Comparison of ENCODE assay signal across 40 cellular contexts in genomic region chr2:113039158-113039557, GRCh38. TPM values are rescaled to one million over a fixed set of nuclear protein-coding genes. Genes with fewer than 3 reads are reported as not detected.
"Had no signal": no experiment of that assay in that cellular context is flagged by ENCODE, and none has a peak within 500 bp of the region (broad histone marks: within the 10 kb centered on the region; RNA-seq: fewer than 3 reads in every experiment).

No MANE protein-coding gene starts in this region.

- H3K27ac Mint-ChIP-seq: activated CD4-positive, alpha-beta memory T cell treated with anti-CD3 and anti-CD28 coated beads, Interleukin-2, amount 10 ng/mL, durations not matched to agents 7 days and 5 days; activated CD4-positive, alpha-beta T cell treated with anti-CD3 and anti-CD28 coated beads for 36 hours; activated CD4-positive, alpha-beta T cell treated with anti-CD3 and anti-CD28 coated beads, Interleukin-2, amount 10 ng/mL, durations not matched to agents 7 days and 5 days; activated naive CD8-positive, alpha-beta T cell; activated T-cell treated with anti-CD3 and anti-CD28 coated beads, Interleukin-2, amount 50 U/mL, for 24 hours; activated T-cell treated with anti-CD3 and anti-CD28 coated beads, Interleukin-2, amount 50 U/mL, for 72 hours; activated T-helper 17 cell treated with anti-CD3 and anti-CD28 coated beads, Interleukin-2, amount 50 U/mL, for 72 hours; dendritic cell treated with granulocyte-macrophage colony-stimulating factor and Interleukin-4, amounts not matched to agents 40 ng/mL and 50 ng/mL, for 4 days; T-helper 17 cell; T-helper 2 cell treated with Interferon-gamma antibody and Interleukin-4, amounts not matched to agents 5 μg/mL and 100 μg/mL, for 36 hours had no signal

- FAIRE-seq: astrocyte had no signal

- ATAC-seq: activated CD4-positive, alpha-beta T cell treated with anti-CD3 and anti-CD28 coated beads for 36 hours; activated T-cell treated with anti-CD3 and anti-CD28 coated beads, Interleukin-2, amount 50 U/mL, for 72 hours; activated T-helper 17 cell treated with anti-CD3 and anti-CD28 coated beads, Interleukin-2, amount 50 U/mL, for 72 hours; gastroesophageal sphincter; T-helper 17 cell had no signal

- H3K4me3 Mint-ChIP-seq: activated CD4-positive, alpha-beta memory T cell treated with anti-CD3 and anti-CD28 coated beads, Interleukin-2, amount 10 ng/mL, durations not matched to agents 7 days and 5 days; activated CD4-positive, alpha-beta T cell treated with anti-CD3 and anti-CD28 coated beads for 36 hours; activated CD4-positive, alpha-beta T cell treated with anti-CD3 and anti-CD28 coated beads, Interleukin-2, amount 10 ng/mL, durations not matched to agents 7 days and 5 days; activated naive CD8-positive, alpha-beta T cell; activated T-cell treated with anti-CD3 and anti-CD28 coated beads, Interleukin-2, amount 50 U/mL, for 24 hours; activated T-cell treated with anti-CD3 and anti-CD28 coated beads, Interleukin-2, amount 50 U/mL, for 72 hours; activated T-helper 17 cell treated with anti-CD3 and anti-CD28 coated beads, Interleukin-2, amount 50 U/mL, for 72 hours; dendritic cell treated with granulocyte-macrophage colony-stimulating factor and Interleukin-4, amounts not matched to agents 40 ng/mL and 50 ng/mL, for 4 days; T-helper 17 cell; T-helper 2 cell treated with Interferon-gamma antibody and Interleukin-4, amounts not matched to agents 5 μg/mL and 100 μg/mL, for 36 hours had no signal

- H3K4me3 ChIP-seq: breast epithelium, cardiac muscle cell, coronary artery, dorsolateral prefrontal cortex, esophagus squamous epithelium, gastroesophageal sphincter had no signal

- H3K27me3 Mint-ChIP-seq: activated CD4-positive, alpha-beta T cell treated with anti-CD3 and anti-CD28 coated beads for 36 hours; activated naive CD8-positive, alpha-beta T cell; activated T-cell treated with anti-CD3 and anti-CD28 coated beads, Interleukin-2, amount 50 U/mL, for 24 hours; activated T-helper 17 cell treated with anti-CD3 and anti-CD28 coated beads, Interleukin-2, amount 50 U/mL, for 72 hours had no signal

- H3K9me3 ChIP-seq: breast epithelium, esophagus squamous epithelium, gastroesophageal sphincter had no signal

- H3K4me1 Mint-ChIP-seq: activated CD4-positive, alpha-beta memory T cell treated with anti-CD3 and anti-CD28 coated beads, Interleukin-2, amount 10 ng/mL, durations not matched to agents 7 days and 5 days; activated CD4-positive, alpha-beta T cell treated with anti-CD3 and anti-CD28 coated beads for 36 hours; activated CD4-positive, alpha-beta T cell treated with anti-CD3 and anti-CD28 coated beads, Interleukin-2, amount 10 ng/mL, durations not matched to agents 7 days and 5 days; activated T-helper 17 cell treated with anti-CD3 and anti-CD28 coated beads, Interleukin-2, amount 50 U/mL, for 72 hours had no signal

- H3K4me1 ChIP-seq: breast epithelium, esophagus squamous epithelium, gastroesophageal sphincter had no signal

- H3K27me3 ChIP-seq: breast epithelium, cardiac muscle cell, dorsolateral prefrontal cortex, esophagus squamous epithelium had no signal

- H3K9me3 Mint-ChIP-seq: activated CD4-positive, alpha-beta memory T cell treated with anti-CD3 and anti-CD28 coated beads, Interleukin-2, amount 10 ng/mL, durations not matched to agents 7 days and 5 days; activated CD4-positive, alpha-beta T cell treated with anti-CD3 and anti-CD28 coated beads, Interleukin-2, amount 10 ng/mL, durations not matched to agents 7 days and 5 days; activated T-cell treated with anti-CD3 and anti-CD28 coated beads, Interleukin-2, amount 50 U/mL, for 24 hours; activated T-cell treated with anti-CD3 and anti-CD28 coated beads, Interleukin-2, amount 50 U/mL, for 72 hours; activated T-helper 17 cell treated with anti-CD3 and anti-CD28 coated beads, Interleukin-2, amount 50 U/mL, for 72 hours; dendritic cell treated with granulocyte-macrophage colony-stimulating factor and Interleukin-4, amounts not matched to agents 40 ng/mL and 50 ng/mL, for 4 days; T-helper 2 cell treated with Interferon-gamma antibody and Interleukin-4, amounts not matched to agents 5 μg/mL and 100 μg/mL, for 36 hours had no signal

- H3K36me3 ChIP-seq: breast epithelium, cardiac muscle cell, esophagus squamous epithelium, gastroesophageal sphincter, WERI-Rb-1 had no signal

- DNase-seq: activated CD4-positive, alpha-beta memory T cell treated with anti-CD3 and anti-CD28 coated beads, Interleukin-2, amount 10 ng/mL, durations not matched to agents 7 days and 5 days; activated CD4-positive, alpha-beta T cell treated with anti-CD3 and anti-CD28 coated beads for 36 hours; activated CD4-positive, alpha-beta T cell treated with anti-CD3 and anti-CD28 coated beads, Interleukin-2, amount 10 ng/mL, durations not matched to agents 7 days and 5 days; activated CD4-positive, alpha-beta T cell treated with anti-CD3 and anti-CD28 coated beads, Interleukin-2, amount 50 U/mL, for 4 hours; activated CD4-positive, CD25-positive, alpha-beta regulatory T cell; activated CD4-positive, CD25-positive, alpha-beta regulatory T cell treated with anti-CD3 and anti-CD28 coated beads, Interleukin-2, amount 50 U/mL, for 72 hours; activated CD8-positive, alpha-beta memory T cell treated with anti-CD3 and anti-CD28 coated beads, Interleukin-2, amount 50 U/mL, for 48 hours; activated effector memory CD4-positive, alpha-beta T cell treated with Interleukin-2 at 50 U/mL for 16 hours; activated gamma-delta T cell treated with Interleukin-2 at 50 U/mL for 16 hours; activated naive CD4-positive, alpha-beta T cell treated with anti-CD3 and anti-CD28 coated beads, Interleukin-2, amount 50 U/mL, for 16 hours; activated naive CD4-positive, alpha-beta T cell treated with Interleukin-2 at 50 U/mL for 16 hours; activated T-cell treated with anti-CD3 and anti-CD28 coated beads for 4 hours; activated T-cell treated with anti-CD3 and anti-CD28 coated beads, Interleukin-2, amount 50 U/mL, for 24 hours; activated T-cell treated with anti-CD3 and anti-CD28 coated beads, Interleukin-2, amount 50 U/mL, for 72 hours; amniotic stem cell; anterior cingulate cortex; central memory CD4-positive, alpha-beta T cell; cerebellar nuclear complex; dorsolateral prefrontal cortex; effector memory CD4-positive, alpha-beta T cell; erythroblast; esophagus squamous epithelium; foreskin melanocyte; T-helper 1 cell; T-helper 17 cell; T1000; WERI-Rb-1 had no signal

- H3K27ac ChIP-seq: breast epithelium, cardiac muscle cell, coronary artery, dorsolateral prefrontal cortex, esophagus squamous epithelium, gastroesophageal sphincter, WERI-Rb-1 had no signal

- H3K36me3 Mint-ChIP-seq: activated naive CD8-positive, alpha-beta T cell had no signal

RNA-seq across cellular contexts. Expression of gene IL36B, which starts 13.5 kb away (rescaled TPM):
- total RNA-seq: activated CD4-positive, alpha-beta memory T cell treated with anti-CD3 and anti-CD28 coated beads, Interleukin-2, amount 10 ng/mL, durations not matched to agents 7 days and 5 days; activated CD4-positive, alpha-beta T cell treated with anti-CD3 and anti-CD28 coated beads for 36 hours; activated CD4-positive, alpha-beta T cell treated with anti-CD3 and anti-CD28 coated beads, Interleukin-2, amount 10 ng/mL, durations not matched to agents 7 days and 5 days; activated T-cell treated with anti-CD3 and anti-CD28 coated beads, Interleukin-2, amount 50 U/mL, for 72 hours; activated T-helper 17 cell treated with anti-CD3 and anti-CD28 coated beads, Interleukin-2, amount 50 U/mL, for 72 hours; astrocyte; breast epithelium; cardiac muscle cell; dorsolateral prefrontal cortex; fibroblast of lung; fibroblast of villous mesenchyme; gastroesophageal sphincter; glomerular endothelial cell; T-helper 17 cell had no signal
- polyA plus RNA-seq: adipose tissue, cardiac muscle cell, fibroblast of lung had no signal

RNA-seq across cellular contexts. Expression of gene IL36RN, which starts 19.8 kb away (rescaled TPM):
- total RNA-seq: activated CD4-positive, alpha-beta memory T cell treated with anti-CD3 and anti-CD28 coated beads, Interleukin-2, amount 10 ng/mL, durations not matched to agents 7 days and 5 days; activated CD4-positive, alpha-beta T cell treated with anti-CD3 and anti-CD28 coated beads for 36 hours; activated CD4-positive, alpha-beta T cell treated with anti-CD3 and anti-CD28 coated beads, Interleukin-2, amount 10 ng/mL, durations not matched to agents 7 days and 5 days; activated T-cell treated with anti-CD3 and anti-CD28 coated beads, Interleukin-2, amount 50 U/mL, for 72 hours; activated T-helper 17 cell treated with anti-CD3 and anti-CD28 coated beads, Interleukin-2, amount 50 U/mL, for 72 hours; breast epithelium; cardiac muscle cell; dorsolateral prefrontal cortex; fibroblast of lung; fibroblast of villous mesenchyme; glomerular endothelial cell; T-helper 17 cell had no signal
- polyA plus RNA-seq: cardiac muscle cell, fibroblast of lung had no signal

RNA-seq across cellular contexts. Expression of gene IL1F10, which starts 28.6 kb away (rescaled TPM):
- total RNA-seq: activated CD4-positive, alpha-beta memory T cell treated with anti-CD3 and anti-CD28 coated beads, Interleukin-2, amount 10 ng/mL, durations not matched to agents 7 days and 5 days; activated CD4-positive, alpha-beta T cell treated with anti-CD3 and anti-CD28 coated beads for 36 hours; activated CD4-positive, alpha-beta T cell treated with anti-CD3 and anti-CD28 coated beads, Interleukin-2, amount 10 ng/mL, durations not matched to agents 7 days and 5 days; activated T-cell treated with anti-CD3 and anti-CD28 coated beads, Interleukin-2, amount 50 U/mL, for 72 hours; activated T-helper 17 cell treated with anti-CD3 and anti-CD28 coated beads, Interleukin-2, amount 50 U/mL, for 72 hours; astrocyte; breast epithelium; cardiac muscle cell; dorsolateral prefrontal cortex; fibroblast of lung; fibroblast of villous mesenchyme; gastroesophageal sphincter; glomerular endothelial cell; T-helper 17 cell had no signal
- polyA plus RNA-seq: adipose tissue, cardiac muscle cell, fibroblast of lung had no signal

RNA-seq across cellular contexts. Expression of gene IL36A, which starts 33.9 kb away (rescaled TPM):
- total RNA-seq: activated CD4-positive, alpha-beta memory T cell treated with anti-CD3 and anti-CD28 coated beads, Interleukin-2, amount 10 ng/mL, durations not matched to agents 7 days and 5 days; activated CD4-positive, alpha-beta T cell treated with anti-CD3 and anti-CD28 coated beads for 36 hours; activated CD4-positive, alpha-beta T cell treated with anti-CD3 and anti-CD28 coated beads, Interleukin-2, amount 10 ng/mL, durations not matched to agents 7 days and 5 days; activated T-helper 17 cell treated with anti-CD3 and anti-CD28 coated beads, Interleukin-2, amount 50 U/mL, for 72 hours; astrocyte; breast epithelium; cardiac muscle cell; dorsolateral prefrontal cortex; fibroblast of lung; fibroblast of villous mesenchyme; glomerular endothelial cell; T-helper 17 cell had no signal
- polyA plus RNA-seq: cardiac muscle cell, fibroblast of lung had no signal
